In the genomic region with DNA sequence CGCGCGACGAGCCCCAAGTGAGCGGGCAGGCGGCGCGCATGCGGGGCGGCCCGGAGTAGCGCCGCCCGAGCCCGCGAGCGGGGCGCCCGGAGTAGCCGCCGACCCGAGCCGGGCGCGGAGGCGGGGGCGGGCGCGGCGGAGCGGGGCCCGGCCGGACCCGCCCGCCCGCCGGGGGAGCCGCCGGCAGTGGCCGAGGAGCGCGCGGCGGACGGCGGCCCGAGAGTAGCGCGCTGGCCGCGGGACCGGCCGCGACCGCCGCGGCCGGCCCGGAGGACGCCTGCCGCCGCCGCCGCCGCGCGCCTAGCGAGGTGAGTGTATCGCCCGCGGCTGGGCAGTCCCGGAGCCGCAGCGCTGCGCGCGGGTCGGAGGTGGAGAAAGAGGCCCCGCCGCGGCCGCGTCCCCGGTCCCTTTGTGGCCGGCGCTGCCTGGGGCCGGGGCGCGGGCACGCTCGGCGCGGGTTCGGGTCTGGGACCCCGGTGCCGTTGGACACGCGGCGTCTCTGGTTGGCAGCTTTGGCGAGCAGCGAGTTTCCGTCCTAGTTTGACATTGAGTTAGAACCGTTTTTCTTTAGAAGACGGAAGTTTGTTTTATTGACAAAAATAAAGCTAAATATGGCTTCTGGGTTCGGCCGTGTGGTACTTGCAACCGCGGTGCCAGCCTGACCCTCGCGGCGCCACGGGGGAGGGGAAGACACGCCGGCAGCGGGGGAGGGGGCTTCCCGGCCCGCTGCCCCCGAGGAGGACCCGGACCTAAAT, we compare ENCODE assay signal across 8 cellular contexts. TPM values are rescaled to one million over a fixed set of nuclear protein-coding genes. Genes with fewer than 3 reads are reported as not detected.
A peak's percentile ranks its signal among the peaks of the same experiment; 100 is the strongest.
DNase-seq lines count a peak whose midpoint lies in the region; ATAC-seq, FAIRE-seq and TF ChIP-seq lines count a peak whose summit lies in the region.

Gene GALNT1, plus strand, starts transcription at position 186 of the 755 bp plus-strand sequence. CDS start 72,923 bp downstream, outside the sequence.

- H2AFZ ChIP-seq in SU-DHL-6 (ENCODE audit: low read depth, low read length, severe bottlenecking): peak within 1 kb of the TSS; percentile 92

- H3K27me3 ChIP-seq in SU-DHL-6 (ENCODE audit: low read length): no peaks in the 10 kb centered on the region

- TF ChIP-seq CTCF in GM20000 (IDR thresholded peaks at IDR 0.05; ENCODE audit: extremely low read depth, missing control alignments) (no peak), SU-DHL-6 (IDR thresholded peaks at IDR 0.05; ENCODE audit: insufficient read depth, low read length, poor library complexity, severe bottlenecking) (no peak), cardiac fibroblast (IDR thresholded peaks at IDR 0.05; ENCODE audit: low read depth, low read length) (no peak), kidney (IDR thresholded peaks at IDR 0.05; ENCODE audit: borderline replicate concordance, extremely low read depth, insufficient read depth) (no peak)

- peaks cover 3% of the 10 kb centered on the region; the same call in 1 of the 2 replicates for H3K9me3 ChIP-seq in SU-DHL-6 (ENCODE audit: insufficient read depth, low read length)
- H3K9me3 ChIP-seq in kidney (ENCODE audit: control insufficient read depth in 1 of 2, low read length in 2 of 2): no peaks in the 10 kb centered on the region

- H4K20me1 ChIP-seq in SU-DHL-6 (ENCODE audit: low read depth, low read length): no peaks in the 10 kb centered on the region; the same call in 1 of the 2 replicates

- H3K79me2 ChIP-seq in SU-DHL-6 (ENCODE audit: insufficient read depth, low read length): no peaks in the 10 kb centered on the region

- DNase-seq in AG20443 (ENCODE audit: low spot score) (peak; percentile 82), GM20000 (ENCODE audit: low spot score) (peak; percentile 84), cardiac fibroblast (ENCODE audit: low read depth in 2 of 2) (peak; percentile 20 to 26), kidney (peak; percentile 72), NCI-H1694 treated with DMSO at 0.1 percent for 48 hours (lab: John Stamatoyannopoulos, UW) (no peak)
- peak; percentile 21 to 38 for DNase-seq in stimulated activated CD4-positive, alpha-beta T cell treated with anti-CD3 and anti-CD28 coated beads, Interleukin-2, amount 100 ng/mL, for 24 hours

- intact Hi-C loops in kidney (cut with DNase I): no loop called here

- H3K4me1 ChIP-seq in kidney (ENCODE audit: control insufficient read depth in 1 of 2, insufficient read depth in 1 of 2, low read depth in 1 of 2, low read length in 2 of 2): peaks cover 6 to 11% of the 10 kb centered on the region in 2 donors

- H3K4me3 ChIP-seq in SU-DHL-6 (ENCODE audit: insufficient read depth, low read length, poor library complexity, severe bottlenecking) (peak within 1 kb of the TSS; percentile 73), cardiac fibroblast (replicated peaks in 1 of 2; ENCODE audit: low read depth in 2 of 2, low read length in 2 of 2) (peak within 1 kb of the TSS; percentile 68 to 76), kidney (ENCODE audit: low read length in 2 of 2) (peak within 1 kb of the TSS; percentile 67 to 73)

- H3K27ac ChIP-seq in SU-DHL-6 (ENCODE audit: low read depth, low read length) (no peak within 1 kb of the TSS; the same call in 1 of the 2 replicates), kidney (ENCODE audit: low read depth in 2 of 2, low read length in 2 of 2) (peak within 1 kb of the TSS; percentile 62 to 85)

- H3F3A ChIP-seq in SU-DHL-6 (ENCODE audit: insufficient read depth): peaks cover 21% of the 10 kb centered on the region

- H3K9me2 ChIP-seq in SU-DHL-6 (replicated peaks; ENCODE audit: insufficient read depth, low read length): no peaks in the 10 kb centered on the region

- no peak for FAIRE-seq in kidney (lab: Jason Lieb, UNC)

- peak within 1 kb of the TSS; percentile 70 for H3K9ac ChIP-seq in SU-DHL-6 (ENCODE audit: low read length)
- peak within 1 kb of the TSS; percentile 69 to 78 for H3K9ac ChIP-seq in kidney (ENCODE audit: low read length in 2 of 2)

- H3K4me2 ChIP-seq in SU-DHL-6 (ENCODE audit: low read depth, low read length, poor library complexity, severe bottlenecking): peak within 1 kb of the TSS; percentile 75

- no peak for ATAC-seq in GM18870 (IDR thresholded peaks at IDR 0.05; ENCODE audit: unreplicated experiment)

- 0 out of 2 replicates have a peak, but pooled peaks cover 5% of the 10 kb centered on the region for H3K36me3 ChIP-seq in SU-DHL-6 (ENCODE audit: low read length)
- H3K36me3 ChIP-seq in kidney (ENCODE audit: control insufficient read depth in 1 of 2, insufficient read depth in 2 of 2, low read length in 2 of 2): no peaks in the 10 kb centered on the region

RNA-seq across cellular contexts. Expression of gene GALNT1, which starts in this region (rescaled TPM):
- 59.3 TPM for total RNA-seq in kidney
- 11.8 TPM for polyA plus RNA-seq in kidney (ENCODE audit: insufficient read depth, low read depth, low replicate concordance)
